10 cellular contexts compared by ENCODE assay signal in genomic region chr5:16500024-16500423, GRCh38.
"Had no signal": no experiment of that assay in that cellular context is flagged by ENCODE, and none has a peak within 500 bp of the region (broad histone marks: within the 10 kb centered on the region; RNA-seq: fewer than 3 reads in every experiment).

No MANE protein-coding gene starts in this region.

- H2AFZ ChIP-seq: GM23248 had no signal

- H3K27ac ChIP-seq: GM23248, HL-60 had no signal

- H3K9ac ChIP-seq: GM23248 had no signal

- H3K4me1 ChIP-seq: HAP-1 had no signal

- H3K4me3 ChIP-seq: GM23248, HAP-1, K562 had no signal

- DNase-seq: GM23248, GOT3, H7, HFFc6, IMR-90 had no signal

- ATAC-seq: HCT116, HepG2 had no signal

- H3K36me3 ChIP-seq: HAP-1 had no signal

- FAIRE-seq: HepG2, K562 had no signal
